Comparison of ENCODE assay signal across 8 cellular contexts in the genomic region with DNA sequence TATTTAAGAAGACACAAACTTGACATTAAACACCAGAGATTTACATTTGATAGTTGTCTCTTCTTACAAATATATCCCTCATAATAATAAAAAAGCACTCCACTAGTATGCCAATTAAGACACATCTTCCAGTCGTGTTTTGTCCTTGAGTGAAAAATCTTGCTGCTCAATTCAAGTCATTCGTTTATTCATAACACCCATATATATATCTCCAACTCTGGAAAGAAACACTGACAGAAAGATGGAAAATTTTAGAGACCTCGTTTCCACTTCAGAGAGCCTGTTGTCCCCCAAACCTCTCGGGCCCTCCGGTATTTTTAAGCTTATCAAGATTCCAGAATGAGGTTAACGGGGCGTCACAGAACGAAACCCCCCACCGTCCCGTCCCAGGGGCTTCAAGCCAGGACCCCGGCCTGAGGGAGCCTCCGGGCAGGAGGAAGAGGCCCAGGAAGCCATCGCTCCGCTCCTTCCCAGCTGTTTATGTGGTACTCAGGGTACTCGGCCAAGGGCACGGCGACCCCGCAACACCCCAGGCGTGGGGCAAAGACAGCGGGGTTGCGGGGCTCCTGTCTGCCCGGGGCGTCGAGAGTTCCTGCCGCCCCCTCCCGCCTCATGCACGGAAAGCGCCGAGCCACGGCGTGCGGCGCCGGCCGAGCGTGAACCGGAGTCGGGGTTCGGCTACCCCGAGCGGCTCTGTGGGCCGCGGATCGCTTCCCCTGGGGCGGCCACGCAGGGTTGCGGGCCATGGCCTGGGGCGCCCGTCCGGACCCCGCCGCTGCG. TPM values are rescaled to one million over a fixed set of nuclear protein-coding genes. Genes with fewer than 3 reads are reported as not detected.
DNase-seq lines count a peak whose midpoint lies in the region; ATAC-seq and TF ChIP-seq lines count a peak whose summit lies in the region.

No MANE protein-coding gene starts in this region.

- TF ChIP-seq RAD21 in SK-N-SH (IDR thresholded peaks at IDR 0.05; ENCODE audit: low read length): no peak

- H3K9me2 ChIP-seq in SK-N-SH: no peaks in the 10 kb centered on the region

- ATAC-seq in memory B cell (ENCODE audit: low read depth) (peak; percentile 16), upper lobe of right lung (peak; percentile 8), GM21360 (IDR thresholded peaks at IDR 0.05; ENCODE audit: unreplicated experiment) (no peak)

- no peaks in the 10 kb centered on the region for H3K9me3 Mint-ChIP-seq in dendritic cell treated with granulocyte-macrophage colony-stimulating factor and Interleukin-4, amounts not matched to agents 40 ng/mL and 50 ng/mL, for 4 days
- H3K9me3 Mint-ChIP-seq in memory B cell: no peaks in the 10 kb centered on the region

- intact Hi-C loops in dendritic cell treated with granulocyte-macrophage colony-stimulating factor and Interleukin-4, amounts not matched to agents 40 ng/mL and 50 ng/mL, for 4 days (cut with micrococcal nuclease): no loop called here
- intact Hi-C loops in upper lobe of right lung (cut with DNase I): no loop called here

- DNase-seq in stimulated activated CD4-positive, alpha-beta T cell treated with anti-CD3 and anti-CD28 coated beads, Interleukin-1b, Interleukin-23, amount 100 ng/mL, for 48 hours: peak; percentile 32
- DNase-seq in stimulated activated CD4-positive, alpha-beta T cell treated with anti-CD3 and anti-CD28 coated beads, Interleukin-4, amount 100 ng/mL, for 1 hour: no peak
- DNase-seq in SK-N-SH (no peak), memory B cell (ENCODE audit: low spot score in 2 of 2) (peak; percentile 20 to 51), upper lobe of right lung (peak; percentile 68), germinal center (ENCODE audit: low spot score) (no peak)

- no peaks in the 10 kb centered on the region for H3K9me3 ChIP-seq in SK-N-SH
- H3K9me3 ChIP-seq in upper lobe of right lung: no peaks in the 10 kb centered on the region

- H3K27me3 ChIP-seq in SK-N-SH (ENCODE audit: insufficient read depth) (no peaks in the 10 kb centered on the region), upper lobe of right lung (peaks cover 3% of the 10 kb centered on the region)

- peak overlapping the region; percentile 86; the same call in 1 of the 2 replicates for H2AFZ ChIP-seq in SK-N-SH (ENCODE audit: low read depth)

- peaks cover 31% of the 10 kb centered on the region for H3K4me1 Mint-ChIP-seq in dendritic cell treated with granulocyte-macrophage colony-stimulating factor and Interleukin-4, amounts not matched to agents 40 ng/mL and 50 ng/mL, for 4 days (ENCODE audit: low read depth)
- peaks cover 29% of the 10 kb centered on the region for H3K4me1 Mint-ChIP-seq in memory B cell

- no peak overlapping the region; the same call in 1 of the 2 replicates for H3K9ac ChIP-seq in SK-N-SH

- POLR2A ChIA-PET in SK-N-SH (lab: Yijun Ruan, JAX): no interaction called here

- peaks cover 30% of the 10 kb centered on the region for H3K27me3 Mint-ChIP-seq in dendritic cell treated with granulocyte-macrophage colony-stimulating factor and Interleukin-4, amounts not matched to agents 40 ng/mL and 50 ng/mL, for 4 days
- no peaks in the 10 kb centered on the region for H3K27me3 Mint-ChIP-seq in memory B cell

- peak overlapping the region; percentile 44; the same call in 1 of the 2 replicates for H3K4me2 ChIP-seq in SK-N-SH

- H3K27ac ChIP-seq in SK-N-SH (ENCODE audit: low read depth in 2 of 2, low read length in 1 of 2): peak overlapping the region in 1 of 2 experiments; percentile 15; a peak in 2 of 4 replicates
- peak overlapping the region; percentile 82 for H3K27ac ChIP-seq in upper lobe of right lung

- H3K4me1 ChIP-seq in SK-N-SH (ENCODE audit: control insufficient read depth in 1 of 2, insufficient read depth in 2 of 2, low read depth in 1 of 2, low read length in 1 of 2) (peaks cover 7 to 10% of the 10 kb centered on the region in 2 experiments; a peak in 3 of 4 replicates), upper lobe of right lung (peaks cover 17% of the 10 kb centered on the region)

- H3K79me2 ChIP-seq in SK-N-SH (ENCODE audit: insufficient read depth): peaks cover 30% of the 10 kb centered on the region

- TF ChIP-seq EP300 in SK-N-SH (IDR thresholded peaks at IDR 0.05; ENCODE audit: borderline replicate concordance in 1 of 2, low read depth in 1 of 2, low read length in 1 of 2): no peak

- H3K36me3 ChIP-seq in SK-N-SH (replicated peaks in 1 of 2; ENCODE audit: control insufficient read depth in 1 of 2, insufficient read depth in 2 of 2, low read length in 1 of 2) (no peaks in the 10 kb centered on the region), upper lobe of right lung (no peaks in the 10 kb centered on the region)

- peaks cover 19% of the 10 kb centered on the region for H3F3A ChIP-seq in SK-N-SH (replicated peaks; ENCODE audit: insufficient read depth)

- CTCF ChIA-PET in SK-N-SH (lab: Yijun Ruan, JAX): interaction anchor here (0.7 kb wide), 2 partner anchors 66 to 777 kb away, joined by 3 to 4 read pairs; no protein-coding TSS in a partner anchor

- H3K36me3 Mint-ChIP-seq in dendritic cell treated with granulocyte-macrophage colony-stimulating factor and Interleukin-4, amounts not matched to agents 40 ng/mL and 50 ng/mL, for 4 days (ENCODE audit: low read depth): peaks cover 8% of the 10 kb centered on the region
- peaks cover 2% of the 10 kb centered on the region for H3K36me3 Mint-ChIP-seq in memory B cell

- peak overlapping the region; percentile 90 for H3K27ac Mint-ChIP-seq in dendritic cell treated with granulocyte-macrophage colony-stimulating factor and Interleukin-4, amounts not matched to agents 40 ng/mL and 50 ng/mL, for 4 days
- peak overlapping the region; percentile 98 for H3K27ac Mint-ChIP-seq in memory B cell

- TF ChIP-seq CTCF in SK-N-SH (IDR thresholded peaks at IDR 0.05) (no peak), upper lobe of right lung (IDR thresholded peaks at IDR 0.05) (no peak)

- 0 out of 2 replicates have a peak, but pooled peaks cover 6% of the 10 kb centered on the region for H4K20me1 ChIP-seq in SK-N-SH (ENCODE audit: insufficient read depth)

- H3K4me3 Mint-ChIP-seq in dendritic cell treated with granulocyte-macrophage colony-stimulating factor and Interleukin-4, amounts not matched to agents 40 ng/mL and 50 ng/mL, for 4 days: peak overlapping the region; percentile 68
- H3K4me3 Mint-ChIP-seq in memory B cell: peak overlapping the region; percentile 83

- WGBS in SK-N-SH (ENCODE audit: low lambda C conversion rate): 94% methylated on average over 14 of the region's 53 CpGs

- H3K4me3 ChIP-seq in SK-N-SH (ENCODE audit: low read depth in 2 of 2, low read length in 1 of 2): peak overlapping the region in 1 of 2 experiments; percentile 88; a peak in 2 of 4 replicates
- H3K4me3 ChIP-seq in upper lobe of right lung: peak overlapping the region; percentile 54

TF ChIP-seq in SK-N-SH, 30 proteins besides CTCF, POLR2A, EP300 and RAD21:
- no peak for TF ChIP-seq TEAD4 (IDR thresholded peaks at IDR 0.05; ENCODE audit: borderline replicate concordance, insufficient read depth)
- TF ChIP-seq REST (IDR thresholded peaks at IDR 0.05; ENCODE audit: low read depth, low read length): no peak
- TF ChIP-seq POLR2AphosphoS5 (IDR thresholded peaks at IDR 0.05; ENCODE audit: low read depth, low read length): no peak
- TF ChIP-seq YY1 (IDR thresholded peaks at IDR 0.05; ENCODE audit: low read depth): no peak

RNA-seq across cellular contexts. Expression of gene SNX9, which starts 0.6 kb away (rescaled TPM):
- polyA plus RNA-seq in SK-N-SH (2012; rRNA removed): 31.6 and 31.8 TPM in 2 replicates
- polyA plus RNA-seq in SK-N-SH (2012; cell fraction: cytosol; rRNA removed): 29.1 and 31.1 TPM in 2 replicates
- polyA plus RNA-seq in SK-N-SH (2012; cell fraction: nucleus; rRNA removed): 27.0 and 35.2 TPM in 2 replicates
- 25.0 TPM for total RNA-seq in upper lobe of right lung

Comparison
In these comparisons a context has a peak if more than half of its experiments do, and no peak if none do; other contexts are left out.
1. DNase-seq: peak in stimulated activated CD4-positive, alpha-beta T cell treated with anti-CD3 and anti-CD28 coated beads, Interleukin-1b, Interleukin-23, amount 100 ng/mL, for 48 hours (single experiment), memory B cell (2 of 2) and upper lobe of right lung (single experiment); none in stimulated activated CD4-positive, alpha-beta T cell treated with anti-CD3 and anti-CD28 coated beads, Interleukin-4, amount 100 ng/mL, for 1 hour (single experiment), SK-N-SH (single experiment) and germinal center (single experiment).